ENCODE assay signal across 7 cellular contexts in the genomic region with DNA sequence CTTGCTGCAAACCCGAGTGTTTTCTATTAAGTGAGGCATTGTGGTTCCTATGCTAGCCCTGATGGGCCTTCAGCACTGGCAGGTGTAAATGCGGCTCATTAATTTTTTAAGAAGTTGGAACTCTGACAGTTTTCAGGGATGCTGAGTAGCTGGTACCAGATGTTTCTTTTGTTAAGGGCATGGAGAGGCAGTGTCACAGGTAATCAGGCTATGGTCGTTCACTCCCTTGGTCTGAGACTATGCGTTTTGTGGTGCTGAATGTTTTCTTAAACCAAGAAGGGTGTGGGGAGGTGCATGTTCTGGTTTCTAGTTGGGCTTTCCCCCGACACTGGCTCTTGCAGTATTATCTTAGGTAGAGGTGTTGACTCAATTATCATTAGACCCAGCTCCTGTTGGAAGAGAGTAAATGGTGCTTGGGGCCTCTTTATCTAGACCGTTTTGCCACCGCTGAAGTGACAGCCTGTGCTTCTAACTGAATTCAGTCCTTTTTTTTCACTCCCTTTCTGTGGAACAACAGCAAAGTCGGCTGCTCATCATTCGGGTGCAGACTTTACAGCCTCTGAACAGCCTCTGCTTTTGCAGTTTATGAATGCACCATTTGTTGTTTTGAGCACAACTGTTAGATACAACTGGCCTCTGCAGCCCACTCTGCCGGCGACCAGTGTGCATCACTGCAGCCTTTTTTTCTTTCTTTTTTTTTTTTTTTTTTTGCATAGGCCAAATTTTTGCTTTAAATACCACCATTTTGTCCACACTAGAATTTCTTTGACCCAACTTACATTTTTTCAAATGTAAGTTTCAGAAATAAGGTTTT. TPM values are rescaled to one million over a fixed set of nuclear protein-coding genes. Genes with fewer than 3 reads are reported as not detected.
DNase-seq lines count a peak whose midpoint lies in the region; ATAC-seq and TF ChIP-seq lines count a peak whose summit lies in the region.

No MANE protein-coding gene starts in this region.

- TF ChIP-seq CTCF in GM23338 (conservative IDR thresholded peaks at IDR 0.05; ENCODE audit: low read depth in 2 of 2) (no peak), dorsolateral prefrontal cortex (IDR thresholded peaks at IDR 0.05 in 54 of 56, conservative IDR thresholded peaks at IDR 0.05 in 2 of 56; ENCODE audit: low read depth in 1 of 56, partially characterized antibody in 56 of 56) (peak in 51 of 56 donors; percentile 19 to 74 (median 48)), GM10266 (IDR thresholded peaks at IDR 0.05; ENCODE audit: control insufficient read depth, insufficient read depth, low read depth, missing control alignments) (no peak)

- no peaks in the 10 kb centered on the region for H3K36me3 Mint-ChIP-seq in GM23338 (ENCODE audit: low read depth)
- peaks cover 6% of the 10 kb centered on the region for H3K36me3 Mint-ChIP-seq in activated CD4-positive, alpha-beta memory T cell treated with anti-CD3 and anti-CD28 coated beads, Interleukin-2, amount 10 ng/mL, durations not matched to agents 7 days and 5 days (ENCODE audit: low read depth)

- H3K4me3 Mint-ChIP-seq in GM23338 = no peak overlapping the region
- H3K4me3 Mint-ChIP-seq in activated CD4-positive, alpha-beta memory T cell treated with anti-CD3 and anti-CD28 coated beads, Interleukin-2, amount 10 ng/mL, durations not matched to agents 7 days and 5 days = no peak overlapping the region

- intact Hi-C loops in dorsolateral prefrontal cortex (cut with DNase I) = no loop called here

- H3K9me2 ChIP-seq in GM23338 (ENCODE audit: insufficient read depth) = no peaks in the 10 kb centered on the region

- H3K27me3 Mint-ChIP-seq in GM23338 (ENCODE audit: insufficient read depth, low read depth, poor library complexity) = peaks cover 7% of the 10 kb centered on the region
- H3K27me3 Mint-ChIP-seq in activated CD4-positive, alpha-beta memory T cell treated with anti-CD3 and anti-CD28 coated beads, Interleukin-2, amount 10 ng/mL, durations not matched to agents 7 days and 5 days = no peaks in the 10 kb centered on the region

- H3K9me3 Mint-ChIP-seq in GM23338 = no peaks in the 10 kb centered on the region
- no peaks in the 10 kb centered on the region for H3K9me3 Mint-ChIP-seq in activated CD4-positive, alpha-beta memory T cell treated with anti-CD3 and anti-CD28 coated beads, Interleukin-2, amount 10 ng/mL, durations not matched to agents 7 days and 5 days

- H3K36me3 ChIP-seq in GM23338 (ENCODE audit: insufficient read depth) = no peaks in the 10 kb centered on the region

- CTCF ChIA-PET in activated CD4-positive, alpha-beta memory T cell treated with anti-CD3 and anti-CD28 coated beads, Interleukin-2, amount 10 ng/mL, durations not matched to agents 7 days and 5 days (lab: Charles Lee) = interaction anchor here (0.8 to 1.5 kb wide), 2 partner anchors 8 to 9 kb away, joined by 3 to 5 read pairs; no protein-coding TSS in a partner anchor

- peaks cover 58% of the 10 kb centered on the region for H3K79me2 ChIP-seq in GM23338 (replicated peaks; ENCODE audit: insufficient read depth)

- DNase-seq in GM23338 (ENCODE audit: low spot score) = no peak
- peak; percentile 91 for DNase-seq in NCI-H2171 treated with DMSO at 0.1 percent for 48 hours (lab: John Stamatoyannopoulos, UW)
- peak in 8 of 10 donors; percentile 38 to 71 (median 61) for DNase-seq in dorsolateral prefrontal cortex
- DNase-seq in pons (ENCODE audit: low spot score) = peak; percentile 92
- no peak for DNase-seq in NK-92 (lab: John Stamatoyannopoulos, UW; ENCODE audit: unreplicated experiment)
- DNase-seq in activated CD4-positive, alpha-beta memory T cell treated with anti-CD3 and anti-CD28 coated beads, Interleukin-2, amount 10 ng/mL, durations not matched to agents 7 days and 5 days = no peak
- no peak for DNase-seq in GM10266 (ENCODE audit: extremely low spot score)

- no peaks in the 10 kb centered on the region for H3F3A ChIP-seq in GM23338 (replicated peaks; ENCODE audit: low read depth)

- H3K4me3 ChIP-seq in GM23338 = no peak overlapping the region
- H3K4me3 ChIP-seq in dorsolateral prefrontal cortex = peak overlapping the region in 11 of 59 donors; percentile 2 to 43 (median 15)

- peaks cover 64% of the 10 kb centered on the region for H3K4me1 ChIP-seq in GM23338 (ENCODE audit: insufficient read depth)

- H4K20me1 ChIP-seq in GM23338 (replicated peaks; ENCODE audit: insufficient read depth) = no peaks in the 10 kb centered on the region

- H3K27ac ChIP-seq in GM23338 (ENCODE audit: low read depth) (peak overlapping the region; percentile 11), dorsolateral prefrontal cortex (peak overlapping the region in 46 of 59 donors; percentile 2 to 86 (median 64))

- peak overlapping the region; percentile 70 for H3K27ac Mint-ChIP-seq in GM23338
- H3K27ac Mint-ChIP-seq in activated CD4-positive, alpha-beta memory T cell treated with anti-CD3 and anti-CD28 coated beads, Interleukin-2, amount 10 ng/mL, durations not matched to agents 7 days and 5 days = no peak overlapping the region

- ATAC-seq in GM23338 = no peak

- H3K4me1 Mint-ChIP-seq in GM23338 = peaks cover 83% of the 10 kb centered on the region
- H3K4me1 Mint-ChIP-seq in activated CD4-positive, alpha-beta memory T cell treated with anti-CD3 and anti-CD28 coated beads, Interleukin-2, amount 10 ng/mL, durations not matched to agents 7 days and 5 days = peaks cover 60% of the 10 kb centered on the region

- H3K27me3 ChIP-seq in GM23338 (ENCODE audit: insufficient read depth) = no peaks in the 10 kb centered on the region
- H3K27me3 ChIP-seq in dorsolateral prefrontal cortex = no peaks in the 10 kb centered on the region

- no peak overlapping the region for H2AFZ ChIP-seq in GM23338

- POLR2A ChIA-PET in activated CD4-positive, alpha-beta memory T cell treated with anti-CD3 and anti-CD28 coated beads, Interleukin-2, amount 10 ng/mL, durations not matched to agents 7 days and 5 days (lab: Charles Lee) = no interaction called here

- H3K4me2 ChIP-seq in GM23338 = no peak overlapping the region

TF ChIP-seq in GM23338, 12 proteins besides CTCF, POLR2A, EP300 and RAD21 (continues in another document):
- no peak for TF ChIP-seq POLR2AphosphoS5 (IDR thresholded peaks at IDR 0.05; ENCODE audit: low read depth)
- no peak for TF ChIP-seq ZNF331 (CRISPR knock-in tag; IDR thresholded peaks at IDR 0.05; ENCODE audit: low read depth)
- TF ChIP-seq JUNB (IDR thresholded peaks at IDR 0.05; ENCODE audit: unreplicated experiment) = no peak
- no peak for TF ChIP-seq ZNF114 (CRISPR knock-in tag; IDR thresholded peaks at IDR 0.05)
- TF ChIP-seq, protein P1, sequence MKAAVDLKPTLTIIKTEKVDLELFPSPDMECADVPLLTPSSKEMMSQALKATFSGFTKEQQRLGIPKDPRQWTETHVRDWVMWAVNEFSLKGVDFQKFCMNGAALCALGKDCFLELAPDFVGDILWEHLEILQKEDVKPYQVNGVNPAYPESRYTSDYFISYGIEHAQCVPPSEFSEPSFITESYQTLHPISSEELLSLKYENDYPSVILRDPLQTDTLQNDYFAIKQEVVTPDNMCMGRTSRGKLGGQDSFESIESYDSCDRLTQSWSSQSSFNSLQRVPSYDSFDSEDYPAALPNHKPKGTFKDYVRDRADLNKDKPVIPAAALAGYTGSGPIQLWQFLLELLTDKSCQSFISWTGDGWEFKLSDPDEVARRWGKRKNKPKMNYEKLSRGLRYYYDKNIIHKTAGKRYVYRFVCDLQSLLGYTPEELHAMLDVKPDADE (IDR thresholded peaks at IDR 0.05) = no peak
- TF ChIP-seq EZH2phosphoT487 (IDR thresholded peaks at IDR 0.05; ENCODE audit: unreplicated experiment) = no peak
- TF ChIP-seq CREB1 (CRISPR knock-in tag; IDR thresholded peaks at IDR 0.05; ENCODE audit: low read depth) = no peak
- no peak for TF ChIP-seq STAT1 (IDR thresholded peaks at IDR 0.05; ENCODE audit: unreplicated experiment)

RNA-seq across cellular contexts. Expression of a gene that starts 35.6 kb away (rescaled TPM):
- 25.5 and 29.1 TPM in 2 replicates for total RNA-seq in GM23338 (2014; rRNA removed; shearing (Covaris generic))
- 7.9 and 8.5 TPM in 2 replicates for polyA plus RNA-seq in GM23338 (2016; fragmentation: Nextera tagmentation; extraction: Ambion mirVana)
- total RNA-seq in dorsolateral prefrontal cortex = 10 to 100 TPM in 27 of 120 experiments, 1 to 10 TPM in 93; 3.4 to 21.0 (median 7.6) TPM
- total RNA-seq in activated CD4-positive, alpha-beta memory T cell treated with anti-CD3 and anti-CD28 coated beads, Interleukin-2, amount 10 ng/mL, durations not matched to agents 7 days and 5 days = 10 to 100 TPM; 26.5 to 27.9 TPM

Comparison
In these comparisons a context has a peak if more than half of its experiments do, and no peak if none do; other contexts are left out.
1. DNase-seq: peak in NCI-H2171 treated with DMSO at 0.1 percent for 48 hours (single experiment), dorsolateral prefrontal cortex (8 of 10) and pons (single experiment); none in GM23338 (single experiment), NK-92 (single experiment), activated CD4-positive, alpha-beta memory T cell treated with anti-CD3 and anti-CD28 coated beads, Interleukin-2, amount 10 ng/mL, durations not matched to agents 7 days and 5 days (single experiment) and GM10266 (single experiment).
2. CTCF ChIP-seq: peak in dorsolateral prefrontal cortex (51 of 56); none in GM23338 (0 of 2) and GM10266 (single experiment).